Comparison of ENCODE assay signal across 8 cellular contexts in genomic region chrX:21839334-21840198, GRCh38. TPM values are rescaled to one million over a fixed set of nuclear protein-coding genes. Genes with fewer than 3 reads are reported as not detected.
DNase-seq lines count a peak whose midpoint lies in the region; ATAC-seq, FAIRE-seq and TF ChIP-seq lines count a peak whose summit lies in the region.

MBTPS2 (plus strand) TSS chrX:21839617; CDS start chrX:21839735, 118 bp downstream.

- H3K36me3 ChIP-seq in HAP-1 (replicated peaks) = peaks cover 11% of the 10 kb centered on the region; the same call in 1 of the 2 replicates
- no peaks in the 10 kb centered on the region for H3K36me3 ChIP-seq in MM.1S (replicated peaks; ENCODE audit: insufficient read depth, low read length)
- H3K36me3 ChIP-seq in neural progenitor cell = no peaks in the 10 kb centered on the region
- H3K36me3 ChIP-seq in stomach smooth muscle (ENCODE audit: control insufficient read depth in 2 of 2, insufficient read depth in 2 of 2, low read length in 2 of 2) = no peaks in the 10 kb centered on the region

- peak within 1 kb of the TSS; percentile 84 for H3K27ac Mint-ChIP-seq in neural progenitor cell

- H3K79me2 ChIP-seq in MM.1S (ENCODE audit: low read length) = peaks cover 13% of the 10 kb centered on the region
- H3K79me2 ChIP-seq in neural progenitor cell (ENCODE audit: low read depth) = peaks cover 14% of the 10 kb centered on the region

- in situ Hi-C loops in HAP-1 (cut with MboI; ENCODE audit: low sequenced_read_pairs) = loop anchor here (5.0 to 10.0 kb wide), 2 partner anchors 105 to 133 kb away; partner anchors contain the start of gene SMS

- H3K9ac ChIP-seq in MM.1S (ENCODE audit: low read length) (peak within 1 kb of the TSS; percentile 92), neural progenitor cell (peak within 1 kb of the TSS; percentile 91), stomach smooth muscle (ENCODE audit: low read length in 2 of 2) (peak within 1 kb of the TSS; percentile 76 to 78)

- H3F3A ChIP-seq in MM.1S (ENCODE audit: insufficient read depth, low read length) = no peaks in the 10 kb centered on the region
- H3F3A ChIP-seq in neural progenitor cell (ENCODE audit: low read depth) = no peaks in the 10 kb centered on the region

- H3K9me3 ChIP-seq in HAP-1 (no peaks in the 10 kb centered on the region), MM.1S (replicated peaks; ENCODE audit: insufficient read depth, low read length) (no peaks in the 10 kb centered on the region), neural progenitor cell (ENCODE audit: low read depth) (no peaks in the 10 kb centered on the region), stomach smooth muscle (ENCODE audit: control insufficient read depth in 2 of 2, low read length in 2 of 2) (no peaks in the 10 kb centered on the region)

- H3K4me2 ChIP-seq in MM.1S (ENCODE audit: low read depth, low read length) = peak within 1 kb of the TSS; percentile 85
- peak within 1 kb of the TSS; percentile 80 for H3K4me2 ChIP-seq in neural progenitor cell

- DNase-seq in HAP-1 (ENCODE audit: low spot score in 2 of 2) (peak; percentile 87 to 94), MM.1S (peak; percentile 82), SHP77 treated with DMSO at 0.1 percent for 48 hours (lab: John Stamatoyannopoulos, UW) (peak; percentile 64), activated gamma-delta T cell (lab: John Stamatoyannopoulos, UW) (peak; percentile 50), foreskin keratinocyte (peak; percentile 36 to 68), neural progenitor cell (ENCODE audit: low spot score) (peak; percentile 84)

- H3K9me2 ChIP-seq in MM.1S (replicated peaks; ENCODE audit: insufficient read depth, low read length) = no peaks in the 10 kb centered on the region

- peak; percentile 84 for FAIRE-seq in G401.6 (lab: Jason Lieb, UNC)

- peaks cover 6% of the 10 kb centered on the region for H3K9me3 Mint-ChIP-seq in neural progenitor cell

- H2AFZ ChIP-seq in MM.1S (ENCODE audit: low read length) (peak within 1 kb of the TSS; percentile 69), neural progenitor cell (replicated peaks) (peak within 1 kb of the TSS; percentile 88)

- H3K36me3 Mint-ChIP-seq in neural progenitor cell = no peaks in the 10 kb centered on the region

- no peaks in the 10 kb centered on the region for H3K27me3 Mint-ChIP-seq in neural progenitor cell (ENCODE audit: insufficient read depth, low read depth)

- peak within 1 kb of the TSS; percentile 92 for H3K4me3 Mint-ChIP-seq in neural progenitor cell

- H3K4me1 ChIP-seq in HAP-1 (peaks cover 15% of the 10 kb centered on the region), MM.1S (ENCODE audit: low read length) (no peaks in the 10 kb centered on the region), foreskin keratinocyte (no peaks in the 10 kb centered on the region), neural progenitor cell (no peaks in the 10 kb centered on the region), stomach smooth muscle (ENCODE audit: control insufficient read depth, insufficient read depth, low read length) (peaks cover 5% of the 10 kb centered on the region)

- H4K20me1 ChIP-seq in MM.1S (ENCODE audit: insufficient read depth, low read length) = no peaks in the 10 kb centered on the region
- no peaks in the 10 kb centered on the region for H4K20me1 ChIP-seq in neural progenitor cell (ENCODE audit: low read depth)

- H3K4me3 ChIP-seq in HAP-1 = peak within 1 kb of the TSS; percentile 91
- peak within 1 kb of the TSS; percentile 73 for H3K4me3 ChIP-seq in MM.1S (ENCODE audit: low read length)
- H3K4me3 ChIP-seq in neural progenitor cell = peak within 1 kb of the TSS; percentile 61
- H3K4me3 ChIP-seq in stomach smooth muscle (ENCODE audit: low read length in 2 of 2) = peak within 1 kb of the TSS; percentile 61 to 86

- H3K27me3 ChIP-seq in HAP-1 (ENCODE audit: low read depth) (no peaks in the 10 kb centered on the region), MM.1S (replicated peaks; ENCODE audit: insufficient read depth, low read length) (no peaks in the 10 kb centered on the region), foreskin keratinocyte (no peaks in the 10 kb centered on the region), neural progenitor cell (no peaks in the 10 kb centered on the region), stomach smooth muscle (ENCODE audit: control insufficient read depth in 1 of 2, insufficient read depth in 2 of 2, low read length in 2 of 2) (no peaks in the 10 kb centered on the region)

- H3K27ac ChIP-seq in MM.1S (ENCODE audit: low read length) (peak within 1 kb of the TSS; percentile 49; the same call in 1 of the 2 replicates), foreskin keratinocyte (peak within 1 kb of the TSS; percentile 70), neural progenitor cell (no peak within 1 kb of the TSS), stomach smooth muscle (ENCODE audit: low read length) (peak within 1 kb of the TSS; percentile 58)

- TF ChIP-seq CTCF in MM.1S (IDR thresholded peaks at IDR 0.05; ENCODE audit: low read length) = no peak
- TF ChIP-seq CTCF in foreskin keratinocyte (conservative IDR thresholded peaks at IDR 0.05) = peak; percentile 61
- peak; percentile 25 for TF ChIP-seq CTCF in neural progenitor cell (IDR thresholded peaks at IDR 0.05)

- peaks cover 6% of the 10 kb centered on the region for H3K4me1 Mint-ChIP-seq in neural progenitor cell

- peak; percentile 95 for ATAC-seq in foreskin keratinocyte

RNA-seq across cellular contexts. Expression of gene MBTPS2, which starts in this region (rescaled TPM):
- total RNA-seq in foreskin keratinocyte (9.2 and 9.3 TPM in 2 replicates), neural progenitor cell (ENCODE audit: low replicate concordance) (5.2 and 8.4 TPM in 2 replicates)
- 3.0 and 4.0 TPM in 2 replicates for polyA plus RNA-seq in foreskin keratinocyte
